ENCODE assay signal across 21 cellular contexts in the genomic region with DNA sequence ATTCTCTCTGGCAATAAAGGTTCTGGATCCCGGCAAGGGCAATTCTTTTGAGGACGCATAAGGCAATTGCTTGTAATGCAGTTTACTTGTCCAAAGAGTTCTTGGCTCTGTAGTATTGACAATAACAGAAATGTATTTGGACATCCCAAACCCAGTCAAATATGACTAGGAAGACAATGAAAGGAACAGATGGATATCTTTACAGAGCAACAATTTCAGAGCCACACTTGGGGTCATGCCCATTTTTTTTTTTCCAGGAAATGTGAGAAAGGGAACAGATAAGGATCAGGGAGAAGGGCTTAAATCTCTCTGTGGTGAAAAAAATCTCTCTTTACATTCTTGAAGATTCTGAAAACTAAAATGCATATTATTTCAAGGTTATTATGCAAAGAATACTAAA. TPM values are rescaled to one million over a fixed set of nuclear protein-coding genes. Genes with fewer than 3 reads are reported as not detected.
DNase-seq lines count a peak whose midpoint lies in the region; ATAC-seq, FAIRE-seq and TF ChIP-seq lines count a peak whose summit lies in the region.
"Had no signal": no experiment of that assay in that cellular context is flagged by ENCODE, and none has a peak within 500 bp of the region (broad histone marks: within the 10 kb centered on the region; RNA-seq: fewer than 3 reads in every experiment).

No MANE protein-coding gene starts in this region.

- no peaks in the 10 kb centered on the region for H3K36me3 ChIP-seq in K562 (ENCODE audit: control insufficient read depth, insufficient read depth, low read length)
- no peaks in the 10 kb centered on the region for H3K36me3 ChIP-seq in breast epithelium
- H3K36me3 ChIP-seq in transverse colon, result no peaks in the 10 kb centered on the region
- no peaks in the 10 kb centered on the region for H3K36me3 ChIP-seq in GM23248 (ENCODE audit: low read depth)
- H3K36me3 ChIP-seq: HAP-1 had no signal

- TF ChIP-seq CTCF in K562 (IDR thresholded peaks at IDR 0.05 in 2 of 3, conservative IDR thresholded peaks at IDR 0.05 in 1 of 3; ENCODE audit: insufficient read depth in 2 of 3, low read depth in 1 of 3, low read length in 3 of 3) (no peak), breast epithelium (IDR thresholded peaks at IDR 0.05) (no peak), transverse colon (IDR thresholded peaks at IDR 0.05) (no peak)

- TF ChIP-seq RAD21 in K562 (CRISPR knock-in tag; conservative IDR thresholded peaks at IDR 0.05 in 1 of 2, IDR thresholded peaks at IDR 0.05 in 1 of 2), result no peak

- TF ChIP-seq POLR2A in K562 (conservative IDR thresholded peaks at IDR 0.05), result no peak
- no peak for TF ChIP-seq POLR2A in breast epithelium (IDR thresholded peaks at IDR 0.05)
- no peak for TF ChIP-seq POLR2A in transverse colon (IDR thresholded peaks at IDR 0.05)

- in situ Hi-C loops in K562 (cut with MboI), result no loop called here
- in situ Hi-C loops in transverse colon (cut with MboI; ENCODE audit: low pct_ligation_motif_present in 1 of 4, low pct_unique_long_range_greater_than_20kb in 1 of 4, low sequenced_read_pairs in 3 of 4), result no loop called here
- in situ Hi-C loops in GM23248 (cut with MboI), result no loop called here

- no peak overlapping the region for H3K4me3 ChIP-seq in K562
- no peak overlapping the region for H3K4me3 ChIP-seq in breast epithelium
- H3K4me3 ChIP-seq in transverse colon, result no peak overlapping the region
- no peak overlapping the region for H3K4me3 ChIP-seq in GM23248
- H3K4me3 ChIP-seq: GM12878, HAP-1 had no signal

- H3K4me2 ChIP-seq in K562 (ENCODE audit: insufficient read depth, low read length), result no peak overlapping the region
- H3K4me2 ChIP-seq in GM23248 (ENCODE audit: unreplicated experiment), result no peak overlapping the region

- no peaks in the 10 kb centered on the region for H3K9me2 ChIP-seq in GM23248 (ENCODE audit: insufficient read depth)

- POLR2A ChIA-PET in K562 (lab: Yijun Ruan, JAX), result no interaction called here

- no peak overlapping the region for H2AFZ ChIP-seq in K562 (ENCODE audit: low read depth, low read length)
- H2AFZ ChIP-seq in GM23248, result no peak overlapping the region

- ATAC-seq in K562, result no peak
- ATAC-seq: CD8-positive, alpha-beta T cell; GM12878; HepG2 had no signal

- 0 out of 5 replicates have a peak, but pooled peaks cover 0 to 4% of the 10 kb centered on the region in 2 experiments for H3K4me1 ChIP-seq in K562 (replicated peaks in 1 of 2; ENCODE audit: control insufficient read depth in 2 of 2, insufficient read depth in 2 of 2, low read length in 2 of 2)
- no peaks in the 10 kb centered on the region for H3K4me1 ChIP-seq in breast epithelium
- no peaks in the 10 kb centered on the region for H3K4me1 ChIP-seq in transverse colon
- H3K4me1 ChIP-seq in GM23248 (ENCODE audit: insufficient read depth), result no peaks in the 10 kb centered on the region
- H3K4me1 ChIP-seq: HAP-1 had no signal

- DNase-seq in DMS 273 (lab: John Stamatoyannopoulos, UW; ENCODE audit: unreplicated experiment) (peak; percentile 76), NCI-H1092 (lab: John Stamatoyannopoulos, UW) (peak; percentile 12), NCI-H69 (lab: John Stamatoyannopoulos, UW) (peak; percentile 79), K562 (ENCODE audit: extremely low read depth in 1 of 4, low spot score in 3 of 4) (no peak), breast epithelium (ENCODE audit: low spot score in 2 of 2) (no peak), transverse colon (no peak), GM23248 (no peak)
- no peak for DNase-seq in activated CD4-positive, CD25-positive, alpha-beta regulatory T cell (lab: John Stamatoyannopoulos, UW)
- DNase-seq: CD8-positive, alpha-beta T cell; COR-L47 had no signal

- H4K20me1 ChIP-seq in K562 (replicated peaks; ENCODE audit: control insufficient read depth, insufficient read depth, low read length) (no peaks in the 10 kb centered on the region), GM23248 (ENCODE audit: insufficient read depth) (no peaks in the 10 kb centered on the region)

- H3K79me2 ChIP-seq in K562 (ENCODE audit: control insufficient read depth, insufficient read depth, low read length) (no peaks in the 10 kb centered on the region), GM23248 (ENCODE audit: insufficient read depth) (no peaks in the 10 kb centered on the region)

- H3K27ac ChIP-seq in K562 (ENCODE audit: extremely low read depth, low read depth, low read length) (no peak overlapping the region), breast epithelium (no peak overlapping the region), transverse colon (no peak overlapping the region), GM23248 (no peak overlapping the region)
- H3K27ac ChIP-seq: 22Rv1 had no signal

- 61% methylated on average over 2 of the region's 2 CpGs for WGBS in K562 (ENCODE audit: insufficient coverage, low coverage, missing lambda C conversion rate)
- 40 to 76% methylated on average over 2 of the region's 2 CpGs for WGBS in transverse colon (ENCODE audit: low coverage in 1 of 2), 2 donors
- 15 to 20% methylated on average over 2 of the region's 2 CpGs for WGBS in GM23248 (ENCODE audit: low coverage in 1 of 2, low lambda C conversion rate in 2 of 2, missing lambda C conversion rate in 2 of 2), 2 experiments

- H3K9me1 ChIP-seq in K562 (ENCODE audit: control insufficient read depth, insufficient read depth, low read length), result no peaks in the 10 kb centered on the region

- TF ChIP-seq EP300 in K562 (IDR thresholded peaks at IDR 0.05; ENCODE audit: low read length) (no peak), transverse colon (IDR thresholded peaks at IDR 0.05; ENCODE audit: low read depth) (no peak)

- H3K27me3 ChIP-seq in K562 (ENCODE audit: control insufficient read depth in 2 of 2, insufficient read depth in 2 of 2, low read length in 2 of 2) (no peaks in the 10 kb centered on the region), breast epithelium (no peaks in the 10 kb centered on the region), transverse colon (no peaks in the 10 kb centered on the region), GM23248 (replicated peaks; ENCODE audit: insufficient read depth) (no peaks in the 10 kb centered on the region)

- no peak overlapping the region for H3K9ac ChIP-seq in K562 (ENCODE audit: insufficient read depth in 1 of 2, low read depth in 2 of 2, low read length in 2 of 2)
- H3K9ac ChIP-seq in GM23248, result no peak overlapping the region

- intact Hi-C loops in K562 (cut with micrococcal nuclease) (no loop called here), breast epithelium (cut with DNase I; ENCODE audit: low total_unique reads) (no loop called here), transverse colon (cut with DNase I; ENCODE audit: low total_unique reads) (no loop called here)

- CTCF ChIA-PET in K562 (lab: Yijun Ruan, JAX; ENCODE audit: low intra/inter-chr PET ratio), result no interaction called here

- no peak for FAIRE-seq in K562 (lab: Jason Lieb, UNC)
- FAIRE-seq: GM12878, GM18507, H1, HepG2, HTR-8/SVneo had no signal

- H3K9me3 ChIP-seq in K562 (replicated peaks; ENCODE audit: control insufficient read depth, insufficient read depth, low read depth, low read length) (no peaks in the 10 kb centered on the region), breast epithelium (no peaks in the 10 kb centered on the region), transverse colon (no peaks in the 10 kb centered on the region), GM23248 (ENCODE audit: low read depth) (no peaks in the 10 kb centered on the region)
- H3K9me3 ChIP-seq: HAP-1 had no signal

- no peaks in the 10 kb centered on the region for H3F3A ChIP-seq in GM23248 (ENCODE audit: insufficient read depth)

- no TSS peak for BruUV-seq in K562 (replicated peaks; lab: Mats Ljungman, UMichigan)

TF ChIP-seq in K562, 482 proteins besides CTCF, POLR2A, EP300 and RAD21:
- TF ChIP-seq SOX6 (IDR thresholded peaks at IDR 0.05), result 0 out of 2 replicates have a peak, but pooled peaks have one; percentile 42
- TF ChIP-seq, protein P1, sequence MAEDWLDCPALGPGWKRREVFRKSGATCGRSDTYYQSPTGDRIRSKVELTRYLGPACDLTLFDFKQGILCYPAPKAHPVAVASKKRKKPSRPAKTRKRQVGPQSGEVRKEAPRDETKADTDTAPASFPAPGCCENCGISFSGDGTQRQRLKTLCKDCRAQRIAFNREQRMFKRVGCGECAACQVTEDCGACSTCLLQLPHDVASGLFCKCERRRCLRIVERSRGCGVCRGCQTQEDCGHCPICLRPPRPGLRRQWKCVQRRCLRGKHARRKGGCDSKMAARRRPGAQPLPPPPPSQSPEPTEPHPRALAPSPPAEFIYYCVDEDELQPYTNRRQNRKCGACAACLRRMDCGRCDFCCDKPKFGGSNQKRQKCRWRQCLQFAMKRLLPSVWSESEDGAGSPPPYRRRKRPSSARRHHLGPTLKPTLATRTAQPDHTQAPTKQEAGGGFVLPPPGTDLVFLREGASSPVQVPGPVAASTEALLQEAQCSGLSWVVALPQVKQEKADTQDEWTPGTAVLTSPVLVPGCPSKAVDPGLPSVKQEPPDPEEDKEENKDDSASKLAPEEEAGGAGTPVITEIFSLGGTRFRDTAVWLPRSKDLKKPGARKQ (CRISPR knock-in tag; IDR thresholded peaks at IDR 0.05), result no peak
TF ChIP-seq in K562: peak in this region for 1.

RNA-seq across cellular contexts. Expression of a gene that starts 12.1 kb away (rescaled TPM):
- not detected in 2 replicates for total RNA-seq in K562 (2011; cell fraction: chromatin; rRNA removed; ENCODE audit: low replicate concordance)
- total RNA-seq in K562 (2011; cell fraction: nucleolus; rRNA removed), result not detected in 2 replicates
- not detected in 2 replicates for total RNA-seq in K562 (2011; cell fraction: nucleoplasm; rRNA removed)
- total RNA-seq in K562 (2014; rRNA removed), result not detected in 2 replicates
- total RNA-seq in K562 (2014; rRNA removed; fragmentation: Illumina TruSeq; extraction: Trizol), result not detected in 2 replicates
- not detected in 2 replicates for total RNA-seq in K562 (2015; rRNA removed; fragmentation: Illumina TruSeq; extraction: Trizol)
- total RNA-seq in K562 (2021), result not detected in 2 replicates
- not detected in 2 replicates for polyA plus RNA-seq in K562 (2011; rRNA removed)
- polyA plus RNA-seq in K562 (2011; cell fraction: cytosol; rRNA removed), result not detected in 2 replicates
- polyA plus RNA-seq in K562 (2011; cell fraction: nucleus; rRNA removed), result not detected in 2 replicates
- polyA plus RNA-seq in K562 (2012), result 0.04 TPM in 1 of 2 replicates, not detected in the other
- not detected in 2 replicates for polyA plus RNA-seq in K562 (2014; fragmentation: Illumina TruSeq; extraction: Trizol)
- under 1 TPM in 1 of 2 experiments, not detected in 1; 0.07 TPM for polyA plus RNA-seq in K562 (2014; fragmentation: Nextera tagmentation; extraction: Ambion mirVana)
- not detected in 2 replicates for polyA plus RNA-seq in K562 (2014; rRNA removed)
- not detected in 2 replicates for polyA minus RNA-seq in K562 (2011; rRNA and poly(A)+ RNA removed)
- not detected in 2 replicates for polyA minus RNA-seq in K562 (2011; cell fraction: cytosol; rRNA and poly(A)+ RNA removed)
- not detected in 2 replicates for polyA minus RNA-seq in K562 (2011; cell fraction: nucleus; rRNA and poly(A)+ RNA removed)
- total RNA-seq in breast epithelium, result under 1 TPM in 1 of 3 donors, not detected in 2; 0.16 TPM
- total RNA-seq in transverse colon, result not detected
- not detected in 2 replicates for total RNA-seq in GM23248 (2014; rRNA removed; shearing (Covaris generic))
- polyA plus RNA-seq in GM23248 (2016; fragmentation: Nextera tagmentation; extraction: Ambion mirVana), result not detected in 2 replicates
- total RNA-seq: A673; CD8-positive, alpha-beta T cell; Daoy; GM12878; H1; HepG2 had no signal
- polyA plus RNA-seq: BJ, CD14-positive monocyte, GM12878, H1, HepG2 had no signal

Comparison
In these comparisons a context has a peak if more than half of its experiments do, and no peak if none do; other contexts are left out.
1. DNase-seq: peak in DMS 273 (single experiment), NCI-H1092 (single experiment) and NCI-H69 (single experiment); none in K562 (0 of 4), breast epithelium (0 of 2), transverse colon (single experiment), GM23248 (single experiment) and activated CD4-positive, CD25-positive, alpha-beta regulatory T cell (0 of 4).